18 cellular contexts compared by ENCODE assay signal in genomic region chr11:132056689-132057088, GRCh38.
A peak's percentile ranks its signal among the peaks of the same experiment; 100 is the strongest.
DNase-seq lines count a peak whose midpoint lies in the region; ATAC-seq lines count a peak whose summit lies in the region.
"Had no signal": no experiment of that assay in that cellular context is flagged by ENCODE, and none has a peak within 500 bp of the region (broad histone marks: within the 10 kb centered on the region; RNA-seq: fewer than 3 reads in every experiment).

No MANE protein-coding gene starts in this region.

- no peaks in the 10 kb centered on the region for H3K36me3 Mint-ChIP-seq in activated T-cell treated with anti-CD3 and anti-CD28 coated beads, Interleukin-2, amount 50 U/mL, for 24 hours (ENCODE audit: low read depth)
- H3K36me3 Mint-ChIP-seq: natural killer cell had no signal

- no peak overlapping the region for H3K4me3 Mint-ChIP-seq in activated T-cell treated with anti-CD3 and anti-CD28 coated beads, Interleukin-2, amount 50 U/mL, for 24 hours
- H3K4me3 Mint-ChIP-seq: activated CD4-positive, alpha-beta T cell treated with anti-CD3 and anti-CD28 coated beads, Interleukin-2, amount 10 ng/mL, durations not matched to agents 24 days and 14 days; natural killer cell had no signal

- no peak overlapping the region for H3K27ac Mint-ChIP-seq in activated T-cell treated with anti-CD3 and anti-CD28 coated beads, Interleukin-2, amount 50 U/mL, for 24 hours
- H3K27ac Mint-ChIP-seq: activated CD4-positive, alpha-beta T cell treated with anti-CD3 and anti-CD28 coated beads, Interleukin-2, amount 10 ng/mL, durations not matched to agents 24 days and 14 days; natural killer cell had no signal

- DNase-seq in A172 (ENCODE audit: low spot score): peak; percentile 62
- peak; percentile 61 for DNase-seq in HT1080 (ENCODE audit: low read depth)
- peak; percentile 7 for DNase-seq in amniotic epithelial cell (ENCODE audit: low read depth)
- DNase-seq in iris pigment epithelial cell (ENCODE audit: low read depth): peak; percentile 74
- no peak for DNase-seq in activated T-cell treated with anti-CD3 and anti-CD28 coated beads, Interleukin-2, amount 50 U/mL, for 24 hours
- DNase-seq in COLO668 (lab: John Stamatoyannopoulos, UW; ENCODE audit: unreplicated experiment): no peak
- DNase-seq in midbrain (lab: John Stamatoyannopoulos, UW): no peak
- DNase-seq: ACHN; activated CD4-positive, alpha-beta T cell treated with anti-CD3 and anti-CD28 coated beads, Interleukin-2, amount 10 ng/mL, durations not matched to agents 24 days and 14 days; activated effector memory CD4-positive, alpha-beta T cell treated with anti-CD3 and anti-CD28 coated beads, Interleukin-2, amount 50 U/mL, for 16 hours; cerebellar nuclear complex; DMS53; foreskin keratinocyte; natural killer cell; NCI-H2029 treated with DMSO at 0.1 percent for 48 hours had no signal

- ATAC-seq in GM18511 (IDR thresholded peaks at IDR 0.05; ENCODE audit: unreplicated experiment): no peak
- ATAC-seq: foreskin keratinocyte, HCT116, HepG2, natural killer cell had no signal

- H3K9me3 Mint-ChIP-seq in activated T-cell treated with anti-CD3 and anti-CD28 coated beads, Interleukin-2, amount 50 U/mL, for 24 hours: no peaks in the 10 kb centered on the region
- H3K9me3 Mint-ChIP-seq: activated CD4-positive, alpha-beta T cell treated with anti-CD3 and anti-CD28 coated beads, Interleukin-2, amount 10 ng/mL, durations not matched to agents 24 days and 14 days had no signal

- no peaks in the 10 kb centered on the region for H3K27me3 Mint-ChIP-seq in activated T-cell treated with anti-CD3 and anti-CD28 coated beads, Interleukin-2, amount 50 U/mL, for 24 hours
- H3K27me3 Mint-ChIP-seq: activated CD4-positive, alpha-beta T cell treated with anti-CD3 and anti-CD28 coated beads, Interleukin-2, amount 10 ng/mL, durations not matched to agents 24 days and 14 days had no signal

- no peaks in the 10 kb centered on the region for H3K4me1 Mint-ChIP-seq in activated T-cell treated with anti-CD3 and anti-CD28 coated beads, Interleukin-2, amount 50 U/mL, for 24 hours (ENCODE audit: low read depth)
- H3K4me1 Mint-ChIP-seq: activated CD4-positive, alpha-beta T cell treated with anti-CD3 and anti-CD28 coated beads, Interleukin-2, amount 10 ng/mL, durations not matched to agents 24 days and 14 days; natural killer cell had no signal

Comparison
In these comparisons a context has a peak if more than half of its experiments do, and no peak if none do; other contexts are left out.
1. DNase-seq: peak in A172 (single experiment), HT1080 (single experiment), amniotic epithelial cell (single experiment) and iris pigment epithelial cell (single experiment); none in activated T-cell treated with anti-CD3 and anti-CD28 coated beads, Interleukin-2, amount 50 U/mL, for 24 hours (single experiment), COLO668 (single experiment) and midbrain (single experiment).